Comparison of ENCODE assay signal across 2 cellular contexts in the genomic region with DNA sequence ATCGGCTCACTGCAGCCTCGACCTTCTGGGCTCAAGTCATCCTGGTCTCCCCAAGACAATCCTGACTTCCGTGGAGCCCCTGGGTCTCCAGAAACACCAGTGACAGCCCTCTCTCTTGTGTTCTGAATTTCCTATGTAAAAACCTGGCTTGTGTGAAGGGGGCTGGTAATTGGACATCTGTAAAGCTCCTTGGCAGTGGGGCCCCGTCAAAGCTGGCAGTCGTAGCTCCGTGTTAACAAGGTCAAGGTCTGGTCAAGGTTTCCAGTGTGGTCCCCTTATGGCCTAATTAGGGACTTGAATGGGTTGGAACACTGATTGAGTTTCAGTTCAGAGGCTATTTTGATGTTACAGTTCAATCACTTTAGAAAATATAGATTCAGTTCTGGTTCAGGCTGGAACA.
TF ChIP-seq lines count a peak whose summit lies in the region.

No MANE protein-coding gene starts in this region.

TF ChIP-seq in HepG2, 621 proteins besides CTCF, POLR2A, EP300 and RAD21:
- TF ChIP-seq RARA (CRISPR knock-in tag; IDR thresholded peaks at IDR 0.05) (0 out of 2 replicates have a peak, but pooled peaks have one; percentile 36), ZNF430 (CRISPR knock-in tag; IDR thresholded peaks at IDR 0.05) (no peak)

TF ChIP-seq in neural cell, 6 proteins besides CTCF, POLR2A, EP300 and RAD21:
- TF ChIP-seq POLR2AphosphoS5 (IDR thresholded peaks at IDR 0.05) (no peak), TAF1 (IDR thresholded peaks at IDR 0.05; ENCODE audit: low read depth) (no peak), MXI1 (conservative IDR thresholded peaks at IDR 0.05; ENCODE audit: poor library complexity, severe bottlenecking) (no peak), SMC3 (conservative IDR thresholded peaks at IDR 0.05; ENCODE audit: poor library complexity) (no peak), EZH2 (IDR thresholded peaks at IDR 0.05; ENCODE audit: borderline replicate concordance, insufficient read depth, low read length, poor library complexity, severe bottlenecking) (no peak)
- TF ChIP-seq, protein P1, sequence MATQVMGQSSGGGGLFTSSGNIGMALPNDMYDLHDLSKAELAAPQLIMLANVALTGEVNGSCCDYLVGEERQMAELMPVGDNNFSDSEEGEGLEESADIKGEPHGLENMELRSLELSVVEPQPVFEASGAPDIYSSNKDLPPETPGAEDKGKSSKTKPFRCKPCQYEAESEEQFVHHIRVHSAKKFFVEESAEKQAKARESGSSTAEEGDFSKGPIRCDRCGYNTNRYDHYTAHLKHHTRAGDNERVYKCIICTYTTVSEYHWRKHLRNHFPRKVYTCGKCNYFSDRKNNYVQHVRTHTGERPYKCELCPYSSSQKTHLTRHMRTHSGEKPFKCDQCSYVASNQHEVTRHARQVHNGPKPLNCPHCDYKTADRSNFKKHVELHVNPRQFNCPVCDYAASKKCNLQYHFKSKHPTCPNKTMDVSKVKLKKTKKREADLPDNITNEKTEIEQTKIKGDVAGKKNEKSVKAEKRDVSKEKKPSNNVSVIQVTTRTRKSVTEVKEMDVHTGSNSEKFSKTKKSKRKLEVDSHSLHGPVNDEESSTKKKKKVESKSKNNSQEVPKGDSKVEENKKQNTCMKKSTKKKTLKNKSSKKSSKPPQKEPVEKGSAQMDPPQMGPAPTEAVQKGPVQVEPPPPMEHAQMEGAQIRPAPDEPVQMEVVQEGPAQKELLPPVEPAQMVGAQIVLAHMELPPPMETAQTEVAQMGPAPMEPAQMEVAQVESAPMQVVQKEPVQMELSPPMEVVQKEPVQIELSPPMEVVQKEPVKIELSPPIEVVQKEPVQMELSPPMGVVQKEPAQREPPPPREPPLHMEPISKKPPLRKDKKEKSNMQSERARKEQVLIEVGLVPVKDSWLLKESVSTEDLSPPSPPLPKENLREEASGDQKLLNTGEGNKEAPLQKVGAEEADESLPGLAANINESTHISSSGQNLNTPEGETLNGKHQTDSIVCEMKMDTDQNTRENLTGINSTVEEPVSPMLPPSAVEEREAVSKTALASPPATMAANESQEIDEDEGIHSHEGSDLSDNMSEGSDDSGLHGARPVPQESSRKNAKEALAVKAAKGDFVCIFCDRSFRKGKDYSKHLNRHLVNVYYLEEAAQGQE (IDR thresholded peaks at IDR 0.05; ENCODE audit: borderline replicate concordance), result no peak
